Comparison of ENCODE assay signal across 13 cellular contexts in genomic region chr1:39174400-39175081, GRCh38. TPM values are rescaled to one million over a fixed set of nuclear protein-coding genes. Genes with fewer than 3 reads are reported as not detected.
A peak's percentile ranks its signal among the peaks of the same experiment; 100 is the strongest.
DNase-seq lines count a peak whose midpoint lies in the region; ATAC-seq and TF ChIP-seq lines count a peak whose summit lies in the region.
"Had no signal": no experiment of that assay in that cellular context is flagged by ENCODE, and none has a peak within 500 bp of the region (broad histone marks: within the 10 kb centered on the region; RNA-seq: fewer than 3 reads in every experiment).

No MANE protein-coding gene starts in this region.

- peak overlapping the region; percentile 6 for H2AK5ac ChIP-seq in neuronal stem cell (ENCODE audit: low read depth, low read length)

- WGBS in esophagus squamous epithelium, 2 donors, result 65 to 67% methylated on average over 5 of the region's 5 CpGs
- WGBS in neuronal stem cell (ENCODE audit: extremely low coverage in 2 of 2, insufficient read length in 2 of 2, insufficient replicate concordance in 1 of 2), 2 donors, result no CpG with 5 or more reads among the region's 5 CpGs
- WGBS in transverse colon (ENCODE audit: low coverage in 1 of 2), 2 donors, result 57 to 66% methylated on average over 1 to 5 of the region's 5 CpGs

- no peak for ATAC-seq in RWPE2 (ENCODE audit: low read depth)

- no peaks in the 10 kb centered on the region for H3K79me1 ChIP-seq in neuronal stem cell (ENCODE audit: low read depth, low read length)

- TF ChIP-seq POLR2A in esophagus squamous epithelium (IDR thresholded peaks at IDR 0.05) (no peak), transverse colon (IDR thresholded peaks at IDR 0.05) (no peak)

- no peak overlapping the region for H3K4ac ChIP-seq in neuronal stem cell (ENCODE audit: low read length)

- H3K4me1 ChIP-seq in RWPE2 (ENCODE audit: insufficient read depth, poor library complexity, severe bottlenecking) (peaks cover 61% of the 10 kb centered on the region), esophagus squamous epithelium (peaks cover 16 to 71% (median 37%) of the 10 kb centered on the region in 3 donors), neuronal stem cell (ENCODE audit: control insufficient read depth in 2 of 2, insufficient read depth in 1 of 2, low read depth in 1 of 2, low read length in 2 of 2) (peaks cover 34 to 37% of the 10 kb centered on the region in 2 donors), transverse colon (peaks cover 14 to 70% (median 36%) of the 10 kb centered on the region in 4 donors), HAP-1 (peaks cover 55% of the 10 kb centered on the region)

- TF ChIP-seq CTCF in RWPE2 (IDR thresholded peaks at IDR 0.05; ENCODE audit: poor library complexity, severe bottlenecking) (no peak), esophagus squamous epithelium (IDR thresholded peaks at IDR 0.05) (no peak), transverse colon (IDR thresholded peaks at IDR 0.05) (no peak)

- intact Hi-C loops in esophagus squamous epithelium (cut with DNase I), result no loop called here
- intact Hi-C loops in transverse colon (cut with DNase I; ENCODE audit: low total_unique reads), result no loop called here

- no peak overlapping the region for H3K23ac ChIP-seq in neuronal stem cell (ENCODE audit: low read depth, low read length, poor library complexity)

- no peak for TF ChIP-seq EP300 in transverse colon (IDR thresholded peaks at IDR 0.05; ENCODE audit: low read depth)

- H2BK12ac ChIP-seq in neuronal stem cell (ENCODE audit: low read length), result no peak overlapping the region

- H3K4me3 ChIP-seq in RWPE2 (ENCODE audit: severe bottlenecking) (no peak overlapping the region), esophagus squamous epithelium (no peak overlapping the region), neuronal stem cell (ENCODE audit: low read length in 2 of 2) (no peak overlapping the region), transverse colon (no peak overlapping the region), HAP-1 (no peak overlapping the region)

- no peak overlapping the region for H4K8ac ChIP-seq in neuronal stem cell (ENCODE audit: low read depth, low read length)

- H3K27ac ChIP-seq in RWPE2 (ENCODE audit: poor library complexity, severe bottlenecking) (peak overlapping the region; percentile 98), esophagus squamous epithelium (peak overlapping the region in 3 of 4 donors; percentile 68 to 71 (median 71)), neuronal stem cell (replicated peaks; ENCODE audit: low read length) (no peak overlapping the region), transverse colon (peak overlapping the region; percentile 64 to 81 (median 68))

- no peaks in the 10 kb centered on the region for H3K27me3 ChIP-seq in RWPE2 (ENCODE audit: insufficient read depth, poor library complexity, severe bottlenecking)
- no peaks in the 10 kb centered on the region for H3K27me3 ChIP-seq in esophagus squamous epithelium
- no peaks in the 10 kb centered on the region for H3K27me3 ChIP-seq in neuronal stem cell (ENCODE audit: control insufficient read depth in 3 of 3, insufficient read depth in 3 of 3, low read depth in 1 of 3, low read length in 3 of 3)
- H3K27me3 ChIP-seq in transverse colon, result no peaks in the 10 kb centered on the region
- H3K27me3 ChIP-seq in HAP-1 (ENCODE audit: low read depth), result no peaks in the 10 kb centered on the region

- no peak overlapping the region for H3K9ac ChIP-seq in neuronal stem cell (ENCODE audit: low read depth, low read length, poor library complexity)

- no peak overlapping the region for H4K91ac ChIP-seq in neuronal stem cell (ENCODE audit: low read depth, low read length, poor library complexity)

- H2AFZ ChIP-seq in neuronal stem cell (ENCODE audit: low read length), result no peak overlapping the region

- H2BK15ac ChIP-seq in neuronal stem cell (ENCODE audit: low read length), result no peak overlapping the region

- no peak overlapping the region for H2BK120ac ChIP-seq in neuronal stem cell (ENCODE audit: low read depth, low read length)

- H3K4me2 ChIP-seq in neuronal stem cell (ENCODE audit: insufficient read depth, low read length, poor library complexity, severe bottlenecking), result no peak overlapping the region

- H3K36me3 ChIP-seq in RWPE2 (ENCODE audit: low read depth) (no peaks in the 10 kb centered on the region), esophagus squamous epithelium (no peaks in the 10 kb centered on the region), neuronal stem cell (replicated peaks in 1 of 2; ENCODE audit: control insufficient read depth in 2 of 2, insufficient read depth in 2 of 2, low read length in 2 of 2) (no peaks in the 10 kb centered on the region), transverse colon (no peaks in the 10 kb centered on the region), HAP-1 (replicated peaks) (no peaks in the 10 kb centered on the region; the same call in 1 of the 2 replicates)

- no peak for DNase-seq in RWPE2 (ENCODE audit: low spot score)
- DNase-seq in esophagus squamous epithelium (lab: John Stamatoyannopoulos, UW), result no peak
- DNase-seq in neuronal stem cell (ENCODE audit: low spot score), result no peak
- no peak for DNase-seq in transverse colon
- no peak for DNase-seq in stimulated activated CD4-positive, alpha-beta T cell treated with anti-CD3 and anti-CD28 coated beads, Interleukin-1b, Interleukin-23, amount 100 ng/mL, for 48 hours
- DNase-seq in NCI-H1092 (lab: John Stamatoyannopoulos, UW), result no peak
- DNase-seq in HAP-1 (ENCODE audit: low spot score in 2 of 2), result no peak
- DNase-seq: activated CD4-positive, CD25-positive, alpha-beta regulatory T cell; activated T-cell treated with anti-CD3 and anti-CD28 coated beads for 4 hours; amniotic stem cell; CD8-positive, alpha-beta memory T cell; GF-D8; NCI-H2107 had no signal

- no peak overlapping the region for H2BK5ac ChIP-seq in neuronal stem cell (ENCODE audit: low read length)

- in situ Hi-C loops in transverse colon (cut with MboI; ENCODE audit: low pct_ligation_motif_present in 1 of 4, low pct_unique_long_range_greater_than_20kb in 1 of 4, low sequenced_read_pairs in 3 of 4), result no loop called here
- in situ Hi-C loops in HAP-1 (cut with MboI; ENCODE audit: low sequenced_read_pairs), result no loop called here

- no peak overlapping the region for H3K14ac ChIP-seq in neuronal stem cell (ENCODE audit: low read length)

- H3K9me3 ChIP-seq in RWPE2 (ENCODE audit: severe bottlenecking) (no peaks in the 10 kb centered on the region), esophagus squamous epithelium (no peaks in the 10 kb centered on the region), neuronal stem cell (replicated peaks in 1 of 2; ENCODE audit: control insufficient read depth in 2 of 2, insufficient read depth in 1 of 2, low read depth in 1 of 2, low read length in 2 of 2) (no peaks in the 10 kb centered on the region), transverse colon (no peaks in the 10 kb centered on the region), HAP-1 (no peaks in the 10 kb centered on the region)

- peak overlapping the region; percentile 88 for H3K18ac ChIP-seq in neuronal stem cell (ENCODE audit: low read length)

RNA-seq across cellular contexts. Expression of gene MACF1, which starts 30.0 kb away (rescaled TPM):
- total RNA-seq in esophagus squamous epithelium, result 100 to 1,000 TPM in 2 of 4 donors, 10 to 100 TPM in 2; 82.1 to 247 (median 154) TPM
- polyA plus RNA-seq in neuronal stem cell (2013, experiment 1 of 2), result 51.9 TPM
- polyA plus RNA-seq in neuronal stem cell (2013, experiment 2 of 2), result 52.8 TPM
- 100 to 1,000 TPM; 190 to 300 (median 254) TPM for total RNA-seq in transverse colon
